8 cellular contexts compared by ENCODE assay signal in the genomic region with DNA sequence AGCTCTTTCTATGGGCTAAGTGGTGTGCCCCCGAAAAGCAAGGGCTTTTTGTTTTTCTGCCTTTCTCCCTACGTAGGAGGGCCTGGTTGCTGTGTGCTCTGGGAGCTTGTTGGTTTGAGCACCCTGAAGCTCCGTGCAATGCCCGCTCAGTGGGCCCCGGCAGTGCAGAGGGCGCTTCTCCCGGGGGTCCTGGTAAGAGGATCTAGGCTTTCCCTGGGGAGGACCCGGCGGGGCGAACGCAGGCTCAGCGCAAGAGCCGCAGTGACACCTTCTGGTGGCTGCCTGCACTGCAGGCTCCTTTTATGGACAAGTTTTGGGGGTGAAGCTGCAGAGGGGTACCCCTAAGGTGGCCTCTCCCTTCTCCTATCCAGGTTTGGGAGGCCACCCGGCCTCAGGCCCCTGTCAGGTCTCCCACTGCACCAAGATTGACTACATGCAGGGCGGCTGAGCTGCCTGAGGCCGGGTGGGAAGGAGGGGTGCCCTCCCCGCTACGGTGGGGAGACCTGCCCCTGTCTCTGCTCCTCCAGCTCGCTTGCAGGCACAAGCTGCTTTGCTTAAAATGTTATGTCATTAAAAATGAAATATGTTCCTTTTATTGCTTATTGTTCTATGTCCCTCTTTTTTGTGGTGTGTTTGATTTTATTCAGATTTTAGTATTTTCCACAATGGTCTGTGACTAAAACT.
A peak's percentile ranks its signal among the peaks of the same experiment; 100 is the strongest.
DNase-seq lines count a peak whose midpoint lies in the region; ATAC-seq and TF ChIP-seq lines count a peak whose summit lies in the region.

No MANE protein-coding gene starts in this region.

- H3K9ac ChIP-seq in neural cell (ENCODE audit: low read length) = no peak overlapping the region

- no peaks in the 10 kb centered on the region for H3K79me2 ChIP-seq in neural cell (replicated peaks; ENCODE audit: insufficient read depth, low read length)

- DNase-seq in D341Med (ENCODE audit: low spot score) = peak; percentile 86
- DNase-seq in HL-60 (ENCODE audit: low read depth in 1 of 2, low spot score in 1 of 2) = no peak
- DNase-seq in cardiac fibroblast (ENCODE audit: low read depth in 2 of 2) = peak in 1 of 2 donors; percentile 3
- DNase-seq in OCI-M2 (lab: John Stamatoyannopoulos, UW; ENCODE audit: unreplicated experiment) = no peak
- no peak for DNase-seq in COLO829 (ENCODE audit: low spot score)

- H3K4me3 ChIP-seq in HL-60 (replicated peaks; ENCODE audit: insufficient read depth, low read length) = no peak overlapping the region
- H3K4me3 ChIP-seq in cardiac fibroblast (replicated peaks in 1 of 2; ENCODE audit: low read depth in 2 of 2, low read length in 2 of 2) = no peak overlapping the region
- no peak overlapping the region for H3K4me3 ChIP-seq in neural cell (ENCODE audit: low read length)

- H3K4me2 ChIP-seq in neural cell (ENCODE audit: low read length) = no peak overlapping the region

- no peak for TF ChIP-seq EP300 in neural cell (conservative IDR thresholded peaks at IDR 0.05; ENCODE audit: poor library complexity, severe bottlenecking)

- H3K27ac ChIP-seq in HL-60 (replicated peaks) = no peak overlapping the region
- no peak overlapping the region for H3K27ac ChIP-seq in neural cell (ENCODE audit: low read length)

- H3F3A ChIP-seq in neural cell (ENCODE audit: insufficient read depth, low read length, poor library complexity, severe bottlenecking) = no peaks in the 10 kb centered on the region

- no peaks in the 10 kb centered on the region for H4K20me1 ChIP-seq in neural cell (ENCODE audit: insufficient read depth)

- ATAC-seq in HG03175 (IDR thresholded peaks at IDR 0.05; ENCODE audit: unreplicated experiment) (no peak), HG02981 (IDR thresholded peaks at IDR 0.05; ENCODE audit: unreplicated experiment) (no peak)

- TF ChIP-seq RAD21 in neural cell (conservative IDR thresholded peaks at IDR 0.05) = no peak

- H3K9me2 ChIP-seq in neural cell (ENCODE audit: insufficient read depth, low read length) = no peaks in the 10 kb centered on the region

- no peaks in the 10 kb centered on the region for H3K36me3 ChIP-seq in neural cell (ENCODE audit: insufficient read depth, low read length)

- H3K27me3 ChIP-seq in HL-60 (ENCODE audit: insufficient read depth, poor library complexity, severe bottlenecking) (no peaks in the 10 kb centered on the region), neural cell (ENCODE audit: insufficient read depth, low read depth, low read length) (no peaks in the 10 kb centered on the region)

- no peaks in the 10 kb centered on the region for H3K9me3 ChIP-seq in neural cell (ENCODE audit: low read length)

- TF ChIP-seq CTCF in HL-60 (IDR thresholded peaks at IDR 0.05; ENCODE audit: insufficient read depth, low read length) (peak; percentile 53), cardiac fibroblast (IDR thresholded peaks at IDR 0.05; ENCODE audit: low read depth, low read length) (peak; percentile 29), neural cell (IDR thresholded peaks at IDR 0.05; ENCODE audit: poor library complexity, severe bottlenecking) (peak; percentile 33)

- no peak overlapping the region for H2AFZ ChIP-seq in neural cell (ENCODE audit: low read depth, low read length)

TF ChIP-seq in neural cell, 6 proteins besides CTCF, POLR2A, EP300 and RAD21:
- TF ChIP-seq MXI1 (conservative IDR thresholded peaks at IDR 0.05; ENCODE audit: poor library complexity, severe bottlenecking) = no peak
- TF ChIP-seq EZH2 (IDR thresholded peaks at IDR 0.05; ENCODE audit: borderline replicate concordance, insufficient read depth, low read length, poor library complexity, severe bottlenecking) = no peak
- TF ChIP-seq SMC3 (conservative IDR thresholded peaks at IDR 0.05; ENCODE audit: poor library complexity) = no peak
- TF ChIP-seq POLR2AphosphoS5 (IDR thresholded peaks at IDR 0.05) = no peak
- TF ChIP-seq TAF1 (IDR thresholded peaks at IDR 0.05; ENCODE audit: low read depth) = no peak
- TF ChIP-seq, protein P1, sequence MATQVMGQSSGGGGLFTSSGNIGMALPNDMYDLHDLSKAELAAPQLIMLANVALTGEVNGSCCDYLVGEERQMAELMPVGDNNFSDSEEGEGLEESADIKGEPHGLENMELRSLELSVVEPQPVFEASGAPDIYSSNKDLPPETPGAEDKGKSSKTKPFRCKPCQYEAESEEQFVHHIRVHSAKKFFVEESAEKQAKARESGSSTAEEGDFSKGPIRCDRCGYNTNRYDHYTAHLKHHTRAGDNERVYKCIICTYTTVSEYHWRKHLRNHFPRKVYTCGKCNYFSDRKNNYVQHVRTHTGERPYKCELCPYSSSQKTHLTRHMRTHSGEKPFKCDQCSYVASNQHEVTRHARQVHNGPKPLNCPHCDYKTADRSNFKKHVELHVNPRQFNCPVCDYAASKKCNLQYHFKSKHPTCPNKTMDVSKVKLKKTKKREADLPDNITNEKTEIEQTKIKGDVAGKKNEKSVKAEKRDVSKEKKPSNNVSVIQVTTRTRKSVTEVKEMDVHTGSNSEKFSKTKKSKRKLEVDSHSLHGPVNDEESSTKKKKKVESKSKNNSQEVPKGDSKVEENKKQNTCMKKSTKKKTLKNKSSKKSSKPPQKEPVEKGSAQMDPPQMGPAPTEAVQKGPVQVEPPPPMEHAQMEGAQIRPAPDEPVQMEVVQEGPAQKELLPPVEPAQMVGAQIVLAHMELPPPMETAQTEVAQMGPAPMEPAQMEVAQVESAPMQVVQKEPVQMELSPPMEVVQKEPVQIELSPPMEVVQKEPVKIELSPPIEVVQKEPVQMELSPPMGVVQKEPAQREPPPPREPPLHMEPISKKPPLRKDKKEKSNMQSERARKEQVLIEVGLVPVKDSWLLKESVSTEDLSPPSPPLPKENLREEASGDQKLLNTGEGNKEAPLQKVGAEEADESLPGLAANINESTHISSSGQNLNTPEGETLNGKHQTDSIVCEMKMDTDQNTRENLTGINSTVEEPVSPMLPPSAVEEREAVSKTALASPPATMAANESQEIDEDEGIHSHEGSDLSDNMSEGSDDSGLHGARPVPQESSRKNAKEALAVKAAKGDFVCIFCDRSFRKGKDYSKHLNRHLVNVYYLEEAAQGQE (IDR thresholded peaks at IDR 0.05; ENCODE audit: borderline replicate concordance) = no peak
